In genomic region chr1:167424038-167424619, GRCh38 we compare ENCODE assay signal across 14 cellular contexts.
DNase-seq lines count a peak whose midpoint lies in the region; ATAC-seq and TF ChIP-seq lines count a peak whose summit lies in the region.
"Had no signal": no experiment of that assay in that cellular context is flagged by ENCODE, and none has a peak within 500 bp of the region (broad histone marks: within the 10 kb centered on the region; RNA-seq: fewer than 3 reads in every experiment).

No MANE protein-coding gene starts in this region.

- H3K4me3 ChIP-seq in epithelial cell of esophagus (ENCODE audit: low read length) (no peak overlapping the region), sigmoid colon (no peak overlapping the region)

- in situ Hi-C loops in G401 (cut with HindIII; ENCODE audit: low sequenced_read_pairs) = loop anchor here (25.0 kb wide), 1 partner anchor 362 kb away; no protein-coding TSS in a partner anchor

- DNase-seq in activated naive CD8-positive, alpha-beta T cell treated with anti-CD3 and anti-CD28 coated beads, Interleukin-2, amount 10 ng/mL, durations not matched to agents 7 days and 5 days = no peak
- DNase-seq in activated naive CD8-positive, alpha-beta T cell treated with anti-CD3 and anti-CD28 coated beads, Interleukin-2, amount 50 U/mL, for 24 hours = no peak
- DNase-seq in epithelial cell of esophagus (ENCODE audit: low read depth) = peak; percentile 66
- peak; percentile 64 for DNase-seq in mesenteric fat pad (ENCODE audit: low spot score)
- no peak for DNase-seq in OCI-M1 (lab: John Stamatoyannopoulos, UW)
- no peak for DNase-seq in G401 (ENCODE audit: low spot score)
- DNase-seq in sigmoid colon = no peak
- no peak for DNase-seq in stimulated activated naive CD8-positive, alpha-beta T cell treated with anti-CD3 and anti-CD28 coated beads, Interleukin-15, amount 100 ng/mL, for 72 hours
- DNase-seq: CD8-positive, alpha-beta T cell; H7; NCI-H187; NCI-H526 treated with DMSO at 0.1 percent for 48 hours had no signal

- H3K36me3 ChIP-seq in sigmoid colon = no peaks in the 10 kb centered on the region

- TF ChIP-seq CTCF in epithelial cell of esophagus (IDR thresholded peaks at IDR 0.05; ENCODE audit: insufficient read depth, low read depth, low read length, missing control alignments) (no peak), sigmoid colon (IDR thresholded peaks at IDR 0.05) (no peak)

- no peaks in the 10 kb centered on the region for H3K9me3 ChIP-seq in sigmoid colon

- H3K4me3 Mint-ChIP-seq in activated naive CD8-positive, alpha-beta T cell treated with anti-CD3 and anti-CD28 coated beads, Interleukin-2, amount 10 ng/mL, durations not matched to agents 7 days and 5 days = no peak overlapping the region
- H3K4me3 Mint-ChIP-seq in activated naive CD8-positive, alpha-beta T cell treated with anti-CD3 and anti-CD28 coated beads, Interleukin-2, amount 50 U/mL, for 24 hours = no peak overlapping the region
- H3K4me3 Mint-ChIP-seq in stimulated activated naive CD8-positive, alpha-beta T cell treated with anti-CD3 and anti-CD28 coated beads, Interleukin-15, amount 100 ng/mL, for 72 hours = no peak overlapping the region
- H3K4me3 Mint-ChIP-seq: B cell; CD8-positive, alpha-beta T cell had no signal

- no peaks in the 10 kb centered on the region for H3K9me3 Mint-ChIP-seq in activated naive CD8-positive, alpha-beta T cell treated with anti-CD3 and anti-CD28 coated beads, Interleukin-2, amount 10 ng/mL, durations not matched to agents 7 days and 5 days
- no peaks in the 10 kb centered on the region for H3K9me3 Mint-ChIP-seq in activated naive CD8-positive, alpha-beta T cell treated with anti-CD3 and anti-CD28 coated beads, Interleukin-2, amount 50 U/mL, for 24 hours
- no peaks in the 10 kb centered on the region for H3K9me3 Mint-ChIP-seq in stimulated activated naive CD8-positive, alpha-beta T cell treated with anti-CD3 and anti-CD28 coated beads, Interleukin-15, amount 100 ng/mL, for 72 hours
- H3K9me3 Mint-ChIP-seq: CD8-positive, alpha-beta T cell had no signal

- H3K27me3 ChIP-seq in sigmoid colon = no peaks in the 10 kb centered on the region

- TF ChIP-seq POLR2A in sigmoid colon (IDR thresholded peaks at IDR 0.05) = no peak

- ATAC-seq in activated naive CD8-positive, alpha-beta T cell treated with anti-CD3 and anti-CD28 coated beads, Interleukin-2, amount 10 ng/mL, durations not matched to agents 7 days and 5 days (ENCODE audit: low read depth) = no peak
- ATAC-seq in activated naive CD8-positive, alpha-beta T cell treated with anti-CD3 and anti-CD28 coated beads, Interleukin-2, amount 50 U/mL, for 24 hours = no peak
- ATAC-seq in stimulated activated naive CD8-positive, alpha-beta T cell treated with anti-CD3 and anti-CD28 coated beads, Interleukin-15, amount 100 ng/mL, for 72 hours = no peak
- ATAC-seq: CD8-positive, alpha-beta T cell had no signal

- POLR2A ChIA-PET in activated naive CD8-positive, alpha-beta T cell treated with anti-CD3 and anti-CD28 coated beads, Interleukin-2, amount 10 ng/mL, durations not matched to agents 7 days and 5 days (lab: Charles Lee) = no interaction called here

- intact Hi-C loops in sigmoid colon (cut with DNase I) = no loop called here

- peaks cover 13% of the 10 kb centered on the region for H3K4me1 Mint-ChIP-seq in activated naive CD8-positive, alpha-beta T cell treated with anti-CD3 and anti-CD28 coated beads, Interleukin-2, amount 10 ng/mL, durations not matched to agents 7 days and 5 days
- H3K4me1 Mint-ChIP-seq in activated naive CD8-positive, alpha-beta T cell treated with anti-CD3 and anti-CD28 coated beads, Interleukin-2, amount 50 U/mL, for 24 hours = peaks cover 13% of the 10 kb centered on the region
- peaks cover 10% of the 10 kb centered on the region for H3K4me1 Mint-ChIP-seq in stimulated activated naive CD8-positive, alpha-beta T cell treated with anti-CD3 and anti-CD28 coated beads, Interleukin-15, amount 100 ng/mL, for 72 hours

- no peak overlapping the region for H3K27ac ChIP-seq in sigmoid colon
- H3K27ac ChIP-seq: 22Rv1 had no signal

- no peaks in the 10 kb centered on the region for H3K4me1 ChIP-seq in sigmoid colon

- peak overlapping the region; percentile 46 for H3K27ac Mint-ChIP-seq in activated naive CD8-positive, alpha-beta T cell treated with anti-CD3 and anti-CD28 coated beads, Interleukin-2, amount 10 ng/mL, durations not matched to agents 7 days and 5 days
- H3K27ac Mint-ChIP-seq in activated naive CD8-positive, alpha-beta T cell treated with anti-CD3 and anti-CD28 coated beads, Interleukin-2, amount 50 U/mL, for 24 hours = no peak overlapping the region
- no peak overlapping the region for H3K27ac Mint-ChIP-seq in stimulated activated naive CD8-positive, alpha-beta T cell treated with anti-CD3 and anti-CD28 coated beads, Interleukin-15, amount 100 ng/mL, for 72 hours
- H3K27ac Mint-ChIP-seq: B cell had no signal

- no peak for TF ChIP-seq EP300 in sigmoid colon (IDR thresholded peaks at IDR 0.05)

- H3K27me3 Mint-ChIP-seq in activated naive CD8-positive, alpha-beta T cell treated with anti-CD3 and anti-CD28 coated beads, Interleukin-2, amount 10 ng/mL, durations not matched to agents 7 days and 5 days = no peaks in the 10 kb centered on the region
- no peaks in the 10 kb centered on the region for H3K27me3 Mint-ChIP-seq in activated naive CD8-positive, alpha-beta T cell treated with anti-CD3 and anti-CD28 coated beads, Interleukin-2, amount 50 U/mL, for 24 hours
- no peaks in the 10 kb centered on the region for H3K27me3 Mint-ChIP-seq in stimulated activated naive CD8-positive, alpha-beta T cell treated with anti-CD3 and anti-CD28 coated beads, Interleukin-15, amount 100 ng/mL, for 72 hours
- H3K27me3 Mint-ChIP-seq: B cell had no signal

- H3K36me3 Mint-ChIP-seq in activated naive CD8-positive, alpha-beta T cell treated with anti-CD3 and anti-CD28 coated beads, Interleukin-2, amount 10 ng/mL, durations not matched to agents 7 days and 5 days = peaks cover 5% of the 10 kb centered on the region
- H3K36me3 Mint-ChIP-seq in activated naive CD8-positive, alpha-beta T cell treated with anti-CD3 and anti-CD28 coated beads, Interleukin-2, amount 50 U/mL, for 24 hours (ENCODE audit: low read depth) = peaks cover 4% of the 10 kb centered on the region

- 90 to 96% methylated on average over 13 of the region's 13 CpGs for WGBS in sigmoid colon, 2 donors

Comparison
In these comparisons a context has a peak if more than half of its experiments do, and no peak if none do; other contexts are left out.
1. DNase-seq: peak in epithelial cell of esophagus (single experiment) and mesenteric fat pad (single experiment); none in activated naive CD8-positive, alpha-beta T cell treated with anti-CD3 and anti-CD28 coated beads, Interleukin-2, amount 10 ng/mL, durations not matched to agents 7 days and 5 days (single experiment), activated naive CD8-positive, alpha-beta T cell treated with anti-CD3 and anti-CD28 coated beads, Interleukin-2, amount 50 U/mL, for 24 hours (single experiment), OCI-M1 (single experiment), G401 (single experiment), sigmoid colon (single experiment) and stimulated activated naive CD8-positive, alpha-beta T cell treated with anti-CD3 and anti-CD28 coated beads, Interleukin-15, amount 100 ng/mL, for 72 hours (0 of 2).